In genomic region chr13:97843201-97843600, GRCh38 we compare ENCODE assay signal across 37 cellular contexts.
"Had no signal": no experiment of that assay in that cellular context is flagged by ENCODE, and none has a peak within 500 bp of the region (broad histone marks: within the 10 kb centered on the region; RNA-seq: fewer than 3 reads in every experiment).

No MANE protein-coding gene starts in this region.

- H3K4me1 Mint-ChIP-seq: activated B cell treated with CpG ODN at 0.5 μM for 24 hours; activated CD4-positive, alpha-beta T cell treated with anti-CD3 and anti-CD28 coated beads, Interleukin-2, amount 10 ng/mL, durations not matched to agents 24 days and 14 days; activated naive CD4-positive, alpha-beta T cell treated with anti-CD3 and anti-CD28 coated beads, Interleukin-2, amount 50 U/mL, for 24 hours; activated naive CD8-positive, alpha-beta T cell treated with anti-CD3 and anti-CD28 coated beads, Interleukin-2, amount 10 ng/mL, durations not matched to agents 7 days and 5 days; activated naive CD8-positive, alpha-beta T cell treated with anti-CD3 and anti-CD28 coated beads, Interleukin-2, amount 50 U/mL, for 24 hours; activated T-helper 17 cell treated with anti-CD3 and anti-CD28 coated beads, Interleukin-2, amount 50 U/mL, for 72 hours; brain; central memory CD8-positive, alpha-beta T cell had no signal

- H3K27ac ChIP-seq: ascending aorta, cardiac muscle cell, VCaP had no signal

- H3K9me3 ChIP-seq: ascending aorta had no signal

- DNase-seq: activated B cell treated with CpG ODN at 0.5 μM for 24 hours; activated CD4-positive, alpha-beta memory T cell treated with anti-CD3 and anti-CD28 coated beads for 36 hours; activated CD4-positive, alpha-beta T cell treated with anti-CD3 and anti-CD28 coated beads for 4 hours; activated CD4-positive, alpha-beta T cell treated with anti-CD3 and anti-CD28 coated beads, Interleukin-2, amount 10 ng/mL, durations not matched to agents 24 days and 14 days; activated CD4-positive, alpha-beta T cell treated with anti-CD3 and anti-CD28 coated beads, Interleukin-2, amount 50 U/mL, for 1 hour; activated CD4-positive, alpha-beta T cell treated with anti-CD3 and anti-CD28 coated beads, Interleukin-2, amount 50 U/mL, for 4 hours; activated CD4-positive, CD25-positive, alpha-beta regulatory T cell treated with anti-CD3 and anti-CD28 coated beads, Interleukin-2, amount 50 U/mL, for 72 hours; activated CD8-positive, alpha-beta memory T cell treated with anti-CD3 and anti-CD28 coated beads, Interleukin-2, amount 50 U/mL, for 4 hours; activated CD8-positive, alpha-beta T cell treated with anti-CD3 and anti-CD28 coated beads for 36 hours; activated effector memory CD4-positive, alpha-beta T cell treated with anti-CD3 and anti-CD28 coated beads, Interleukin-2, amount 50 U/mL, for 16 hours; activated gamma-delta T cell treated with Interleukin-2 at 50 U/mL for 16 hours; activated naive CD4-positive, alpha-beta T cell; activated naive CD4-positive, alpha-beta T cell treated with anti-CD3 and anti-CD28 coated beads for 36 hours; activated naive CD8-positive, alpha-beta T cell treated with anti-CD3 and anti-CD28 coated beads, Interleukin-2, amount 10 ng/mL, durations not matched to agents 7 days and 5 days; activated naive CD8-positive, alpha-beta T cell treated with anti-CD3 and anti-CD28 coated beads, Interleukin-2, amount 50 U/mL, for 24 hours; activated T-cell treated with anti-CD3 and anti-CD28 coated beads for 4 hours; activated T-cell treated with anti-CD3 and anti-CD28 coated beads, Interleukin-2, amount 50 U/mL, for 1 hour; activated T-cell treated with anti-CD3 and anti-CD28 coated beads, Interleukin-2, amount 50 U/mL, for 4 hours; activated T-cell treated with anti-CD3 and anti-CD28 coated beads, Interleukin-2, amount 50 U/mL, for 72 hours; amygdala; anterior cingulate cortex; caudate nucleus; cerebellar nuclear complex; T-helper 1 cell; T-helper 2 cell; T-helper 9 cell had no signal

- H3K4me3 Mint-ChIP-seq: activated B cell treated with CpG ODN at 0.5 μM for 24 hours; activated CD4-positive, alpha-beta memory T cell treated with anti-CD3 and anti-CD28 coated beads for 36 hours; activated CD4-positive, alpha-beta T cell treated with anti-CD3 and anti-CD28 coated beads, Interleukin-2, amount 10 ng/mL, durations not matched to agents 24 days and 14 days; activated CD8-positive, alpha-beta T cell treated with anti-CD3 and anti-CD28 coated beads for 36 hours; activated naive CD4-positive, alpha-beta T cell treated with anti-CD3 and anti-CD28 coated beads for 36 hours; activated naive CD4-positive, alpha-beta T cell treated with anti-CD3 and anti-CD28 coated beads, Interleukin-2, amount 50 U/mL, for 24 hours; activated naive CD8-positive, alpha-beta T cell; activated naive CD8-positive, alpha-beta T cell treated with anti-CD3 and anti-CD28 coated beads, Interleukin-2, amount 10 ng/mL, durations not matched to agents 7 days and 5 days; activated naive CD8-positive, alpha-beta T cell treated with anti-CD3 and anti-CD28 coated beads, Interleukin-2, amount 50 U/mL, for 24 hours; activated T-cell treated with anti-CD3 and anti-CD28 coated beads, Interleukin-2, amount 50 U/mL, for 4 hours; activated T-cell treated with anti-CD3 and anti-CD28 coated beads, Interleukin-2, amount 50 U/mL, for 72 hours; activated T-helper 1 cell treated with anti-CD3 and anti-CD28 coated beads, Interleukin-12 subunit alpha, Interleukin-12 subunit beta, Interleukin-2, Interleukin-4 antibody, amounts not matched to agents 30 ng/mL and 10 ng/mL and 1 ng/mL, durations not matched to agents 14 hours and 24 hours and 36 hours; activated T-helper 17 cell treated with anti-CD3 and anti-CD28 coated beads, Interleukin-2, amount 50 U/mL, for 72 hours; brain; central memory CD8-positive, alpha-beta T cell; T-helper 1 cell treated with Interleukin-12 subunit alpha and Interleukin-12 subunit beta and Interleukin-4 antibody, amounts not matched to agents 30 μg/mL and 1 μg/mL, for 36 hours; T-helper 2 cell treated with Interferon-gamma antibody and Interleukin-4, amounts not matched to agents 5 μg/mL and 100 μg/mL, for 36 hours had no signal

- H3K36me3 ChIP-seq: ascending aorta, cardiac muscle cell had no signal

- H3K27me3 ChIP-seq: ascending aorta, cardiac muscle cell had no signal

- H3K36me3 Mint-ChIP-seq: activated CD4-positive, alpha-beta memory T cell treated with anti-CD3 and anti-CD28 coated beads for 36 hours; activated naive CD4-positive, alpha-beta T cell treated with anti-CD3 and anti-CD28 coated beads, Interleukin-2, amount 50 U/mL, for 24 hours; activated naive CD8-positive, alpha-beta T cell; activated naive CD8-positive, alpha-beta T cell treated with anti-CD3 and anti-CD28 coated beads, Interleukin-2, amount 10 ng/mL, durations not matched to agents 7 days and 5 days; brain had no signal

- H3K4me3 ChIP-seq: ascending aorta, cardiac muscle cell had no signal

- H3K9me3 Mint-ChIP-seq: activated B cell treated with CpG ODN at 0.5 μM for 24 hours; activated CD4-positive, alpha-beta memory T cell treated with anti-CD3 and anti-CD28 coated beads for 36 hours; activated CD4-positive, alpha-beta T cell treated with anti-CD3 and anti-CD28 coated beads, Interleukin-2, amount 10 ng/mL, durations not matched to agents 24 days and 14 days; activated CD8-positive, alpha-beta T cell treated with anti-CD3 and anti-CD28 coated beads for 36 hours; activated naive CD4-positive, alpha-beta T cell treated with anti-CD3 and anti-CD28 coated beads for 36 hours; activated naive CD8-positive, alpha-beta T cell treated with anti-CD3 and anti-CD28 coated beads, Interleukin-2, amount 50 U/mL, for 24 hours; activated T-cell treated with anti-CD3 and anti-CD28 coated beads, Interleukin-2, amount 50 U/mL, for 4 hours; activated T-cell treated with anti-CD3 and anti-CD28 coated beads, Interleukin-2, amount 50 U/mL, for 72 hours; activated T-helper 1 cell treated with anti-CD3 and anti-CD28 coated beads, Interleukin-12 subunit alpha, Interleukin-12 subunit beta, Interleukin-2, Interleukin-4 antibody, amounts not matched to agents 30 ng/mL and 10 ng/mL and 1 ng/mL, durations not matched to agents 14 hours and 24 hours and 36 hours; activated T-helper 17 cell treated with anti-CD3 and anti-CD28 coated beads, Interleukin-2, amount 50 U/mL, for 72 hours; central memory CD8-positive, alpha-beta T cell; T-helper 1 cell treated with Interleukin-12 subunit alpha and Interleukin-12 subunit beta and Interleukin-4 antibody, amounts not matched to agents 30 μg/mL and 1 μg/mL, for 36 hours; T-helper 2 cell treated with Interferon-gamma antibody and Interleukin-4, amounts not matched to agents 5 μg/mL and 100 μg/mL, for 36 hours had no signal

- H3K4me1 ChIP-seq: ascending aorta had no signal

- ATAC-seq: activated CD8-positive, alpha-beta T cell treated with anti-CD3 and anti-CD28 coated beads for 36 hours; activated naive CD8-positive, alpha-beta T cell treated with anti-CD3 and anti-CD28 coated beads, Interleukin-2, amount 50 U/mL, for 24 hours; activated T-cell treated with anti-CD3 and anti-CD28 coated beads, Interleukin-2, amount 50 U/mL, for 4 hours; activated T-cell treated with anti-CD3 and anti-CD28 coated beads, Interleukin-2, amount 50 U/mL, for 72 hours; activated T-helper 17 cell treated with anti-CD3 and anti-CD28 coated beads, Interleukin-2, amount 50 U/mL, for 72 hours had no signal

- H3K27ac Mint-ChIP-seq: activated B cell treated with CpG ODN at 0.5 μM for 24 hours; activated CD4-positive, alpha-beta memory T cell treated with anti-CD3 and anti-CD28 coated beads for 36 hours; activated CD4-positive, alpha-beta T cell treated with anti-CD3 and anti-CD28 coated beads, Interleukin-2, amount 10 ng/mL, durations not matched to agents 24 days and 14 days; activated CD8-positive, alpha-beta T cell treated with anti-CD3 and anti-CD28 coated beads for 36 hours; activated naive CD4-positive, alpha-beta T cell treated with anti-CD3 and anti-CD28 coated beads for 36 hours; activated naive CD4-positive, alpha-beta T cell treated with anti-CD3 and anti-CD28 coated beads, Interleukin-2, amount 50 U/mL, for 24 hours; activated naive CD8-positive, alpha-beta T cell; activated naive CD8-positive, alpha-beta T cell treated with anti-CD3 and anti-CD28 coated beads, Interleukin-2, amount 10 ng/mL, durations not matched to agents 7 days and 5 days; activated naive CD8-positive, alpha-beta T cell treated with anti-CD3 and anti-CD28 coated beads, Interleukin-2, amount 50 U/mL, for 24 hours; activated T-cell treated with anti-CD3 and anti-CD28 coated beads, Interleukin-2, amount 50 U/mL, for 72 hours; activated T-helper 1 cell treated with anti-CD3 and anti-CD28 coated beads, Interleukin-12 subunit alpha, Interleukin-12 subunit beta, Interleukin-2, Interleukin-4 antibody, amounts not matched to agents 30 ng/mL and 10 ng/mL and 1 ng/mL, durations not matched to agents 14 hours and 24 hours and 36 hours; activated T-helper 17 cell treated with anti-CD3 and anti-CD28 coated beads, Interleukin-2, amount 50 U/mL, for 72 hours; brain; T-helper 1 cell treated with Interleukin-12 subunit alpha and Interleukin-12 subunit beta and Interleukin-4 antibody, amounts not matched to agents 30 μg/mL and 1 μg/mL, for 36 hours; T-helper 2 cell treated with Interferon-gamma antibody and Interleukin-4, amounts not matched to agents 5 μg/mL and 100 μg/mL, for 36 hours had no signal
